13 cellular contexts compared by ENCODE assay signal in the genomic region with DNA sequence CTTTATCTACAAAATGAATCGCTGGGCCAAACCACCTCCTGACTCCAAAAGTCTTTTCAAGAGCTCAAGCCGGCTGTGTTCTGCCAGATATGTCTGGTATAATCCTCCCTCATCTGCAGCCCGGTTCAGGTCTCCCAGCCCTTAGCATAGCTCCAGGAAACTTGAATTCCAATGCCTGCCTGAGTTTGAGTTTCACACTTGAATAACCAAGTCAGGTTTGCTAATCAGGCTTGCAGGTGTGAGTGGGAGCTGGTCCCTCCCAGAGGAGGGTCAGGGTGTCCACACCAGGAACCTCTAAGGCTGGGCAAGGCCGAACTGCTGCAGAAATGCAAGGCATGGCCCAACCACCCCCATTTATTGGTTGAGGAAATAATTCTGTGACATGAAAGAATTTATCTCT.
DNase-seq lines count a peak whose midpoint lies in the region; ATAC-seq and TF ChIP-seq lines count a peak whose summit lies in the region.
"Had no signal": no experiment of that assay in that cellular context is flagged by ENCODE, and none has a peak within 500 bp of the region (broad histone marks: within the 10 kb centered on the region; RNA-seq: fewer than 3 reads in every experiment).

No MANE protein-coding gene starts in this region.

- no peak overlapping the region for H3K23ac ChIP-seq in mesenchymal stem cell (ENCODE audit: low read length in 2 of 2)

- H2BK5ac ChIP-seq in mesenchymal stem cell (ENCODE audit: low read depth, low read length, poor library complexity, severe bottlenecking): no peak overlapping the region

- H3K36me3 ChIP-seq in esophagus muscularis mucosa: no peaks in the 10 kb centered on the region
- peaks cover 0 to 6% of the 10 kb centered on the region in 2 experiments for H3K36me3 ChIP-seq in mesenchymal stem cell (ENCODE audit: control insufficient read depth in 1 of 2, insufficient read depth in 2 of 2, low read depth in 1 of 2, low read length in 2 of 2)
- no peaks in the 10 kb centered on the region for H3K36me3 ChIP-seq in transverse colon
- H3K36me3 ChIP-seq in BE2C: no peaks in the 10 kb centered on the region

- TF ChIP-seq POLR2A in esophagus muscularis mucosa (IDR thresholded peaks at IDR 0.05; ENCODE audit: low read depth) (no peak), transverse colon (IDR thresholded peaks at IDR 0.05) (no peak)

- H3K79me1 ChIP-seq in mesenchymal stem cell (replicated peaks; ENCODE audit: low read length, poor library complexity, severe bottlenecking): no peaks in the 10 kb centered on the region

- H2AK5ac ChIP-seq in mesenchymal stem cell (ENCODE audit: low read length, severe bottlenecking): no peak overlapping the region

- no peak overlapping the region for H3K14ac ChIP-seq in mesenchymal stem cell (ENCODE audit: low read length in 2 of 2)

- H3K4me2 ChIP-seq in mesenchymal stem cell (ENCODE audit: low read length, poor library complexity, severe bottlenecking): no peak overlapping the region

- intact Hi-C loops in Right ventricle myocardium inferior (cut with DNase I) (loop anchor here (2.0 kb wide), 1 partner anchor 48 kb away; no protein-coding TSS in a partner anchor), cardiac septum (cut with DNase I) (loop anchor here (2.0 kb wide), 1 partner anchor 48 kb away; no protein-coding TSS in a partner anchor), esophagus muscularis mucosa (cut with DNase I) (no loop called here), transverse colon (cut with DNase I; ENCODE audit: low total_unique reads) (no loop called here)

- no peak for TF ChIP-seq CTCF in esophagus muscularis mucosa (IDR thresholded peaks at IDR 0.05)
- TF ChIP-seq CTCF in transverse colon (IDR thresholded peaks at IDR 0.05): no peak
- TF ChIP-seq CTCF in BE2C (IDR thresholded peaks at IDR 0.05; ENCODE audit: low read depth, low read length): no peak
- no peak for TF ChIP-seq CTCF in foreskin fibroblast (IDR thresholded peaks at IDR 0.05; ENCODE audit: low read depth, low read length)

- no peak overlapping the region for H4K8ac ChIP-seq in mesenchymal stem cell (ENCODE audit: low read length)

- in situ Hi-C loops in transverse colon (cut with MboI; ENCODE audit: low pct_ligation_motif_present in 1 of 4, low pct_unique_long_range_greater_than_20kb in 1 of 4, low sequenced_read_pairs in 3 of 4): no loop called here

- no peak overlapping the region for H2BK120ac ChIP-seq in mesenchymal stem cell (ENCODE audit: low read depth, low read length)

- no peak overlapping the region for H2AFZ ChIP-seq in mesenchymal stem cell (ENCODE audit: low read depth, low read length)

- DNase-seq in Right ventricle myocardium inferior (ENCODE audit: missing footprints) (no peak), cardiac septum (ENCODE audit: low spot score) (no peak), esophagus muscularis mucosa (ENCODE audit: extremely low spot score) (no peak), mesenchymal stem cell (no peak), transverse colon (no peak), BE2C (no peak), foreskin fibroblast (no peak)
- no peak for DNase-seq in stimulated activated CD4-positive, alpha-beta T cell treated with anti-CD3 and anti-CD28 coated beads, Interleukin-15, amount 100 ng/mL, for 24 hours
- DNase-seq: activated CD4-positive, alpha-beta T cell treated with anti-CD3 and anti-CD28 coated beads for 36 hours; NCI-H2081 treated with DMSO at 0.1 percent for 48 hours; NCI-H774; stimulated activated CD4-positive, alpha-beta T cell treated with anti-CD3 and anti-CD28 coated beads, Interleukin-2, amount 100 ng/mL, for 24 hours had no signal

- H3K27me3 ChIP-seq in esophagus muscularis mucosa (no peaks in the 10 kb centered on the region), mesenchymal stem cell (ENCODE audit: control insufficient read depth in 1 of 2, insufficient read depth in 1 of 2, low read length in 2 of 2) (peaks cover 0 to 8% of the 10 kb centered on the region in 2 experiments), transverse colon (no peaks in the 10 kb centered on the region), BE2C (no peaks in the 10 kb centered on the region)

- 59% methylated on average over 4 of the region's 4 CpGs for WGBS in esophagus muscularis mucosa
- WGBS in mesenchymal stem cell: 80% methylated on average over 3 of the region's 4 CpGs
- WGBS in transverse colon (ENCODE audit: low coverage in 1 of 2), 2 donors: 49% methylated on average over 4 of the region's 4 CpGs; no CpG with 5 or more reads in 1 of the 2 donors

- no peak overlapping the region for H3K18ac ChIP-seq in mesenchymal stem cell (ENCODE audit: low read depth in 1 of 2, low read length in 2 of 2)

- H3K4me1 ChIP-seq in esophagus muscularis mucosa: peaks cover 26 to 37% (median 35%) of the 10 kb centered on the region in 4 donors
- H3K4me1 ChIP-seq in mesenchymal stem cell (ENCODE audit: control insufficient read depth, insufficient read depth, low read depth, low read length): peaks cover 6% of the 10 kb centered on the region
- no peaks in the 10 kb centered on the region for H3K4me1 ChIP-seq in transverse colon
- peaks cover 14% of the 10 kb centered on the region for H3K4me1 ChIP-seq in BE2C

- H2BK12ac ChIP-seq in mesenchymal stem cell (ENCODE audit: low read length in 2 of 2): no peak overlapping the region

- H3K4ac ChIP-seq in mesenchymal stem cell (ENCODE audit: low read depth in 1 of 2, low read length in 2 of 2): no peak overlapping the region

- peak; percentile 26 for ATAC-seq in Right ventricle myocardium inferior
- ATAC-seq: activated CD4-positive, alpha-beta T cell treated with anti-CD3 and anti-CD28 coated beads for 36 hours had no signal

- no peak for TF ChIP-seq EP300 in esophagus muscularis mucosa (IDR thresholded peaks at IDR 0.05)
- no peak for TF ChIP-seq EP300 in transverse colon (IDR thresholded peaks at IDR 0.05; ENCODE audit: low read depth)

- H2BK15ac ChIP-seq in mesenchymal stem cell (ENCODE audit: low read depth, poor library complexity, severe bottlenecking): no peak overlapping the region

- no peak overlapping the region for H3K4me3 ChIP-seq in esophagus muscularis mucosa
- no peak overlapping the region for H3K4me3 ChIP-seq in mesenchymal stem cell (ENCODE audit: insufficient read depth in 1 of 2, low read depth in 1 of 2, low read length in 2 of 2)
- no peak overlapping the region for H3K4me3 ChIP-seq in transverse colon
- H3K4me3 ChIP-seq in BE2C (ENCODE audit: low read depth, low read length): no peak overlapping the region
- no peak overlapping the region for H3K4me3 ChIP-seq in foreskin fibroblast (ENCODE audit: low read depth in 1 of 2, low read length in 2 of 2)

- H3K27ac ChIP-seq in esophagus muscularis mucosa (replicated peaks in 1 of 4): peak overlapping the region; percentile 82 to 90 (median 88)
- no peak overlapping the region for H3K27ac ChIP-seq in mesenchymal stem cell (ENCODE audit: low read length, poor library complexity, severe bottlenecking)
- H3K27ac ChIP-seq in transverse colon: peak overlapping the region in 2 of 4 donors; percentile 14 to 51
- H3K27ac ChIP-seq: RWPE1 had no signal

- H4K91ac ChIP-seq in mesenchymal stem cell (ENCODE audit: low read length): no peak overlapping the region

- H3K9ac ChIP-seq in mesenchymal stem cell (ENCODE audit: low read length): peak overlapping the region; percentile 37

- no peaks in the 10 kb centered on the region for H3K9me3 ChIP-seq in esophagus muscularis mucosa
- H3K9me3 ChIP-seq in mesenchymal stem cell (ENCODE audit: control insufficient read depth, low read length): no peaks in the 10 kb centered on the region
- H3K9me3 ChIP-seq in transverse colon: no peaks in the 10 kb centered on the region
- H3K9me3 ChIP-seq in BE2C: no peaks in the 10 kb centered on the region

Comparison
In these comparisons a context has a peak if more than half of its experiments do, and no peak if none do; other contexts are left out.
1. intact Hi-C loops: an anchor here in Right ventricle myocardium inferior (2.0 kb wide) and cardiac septum (2.0 kb wide); none called in esophagus muscularis mucosa and transverse colon.